In the genomic region with DNA sequence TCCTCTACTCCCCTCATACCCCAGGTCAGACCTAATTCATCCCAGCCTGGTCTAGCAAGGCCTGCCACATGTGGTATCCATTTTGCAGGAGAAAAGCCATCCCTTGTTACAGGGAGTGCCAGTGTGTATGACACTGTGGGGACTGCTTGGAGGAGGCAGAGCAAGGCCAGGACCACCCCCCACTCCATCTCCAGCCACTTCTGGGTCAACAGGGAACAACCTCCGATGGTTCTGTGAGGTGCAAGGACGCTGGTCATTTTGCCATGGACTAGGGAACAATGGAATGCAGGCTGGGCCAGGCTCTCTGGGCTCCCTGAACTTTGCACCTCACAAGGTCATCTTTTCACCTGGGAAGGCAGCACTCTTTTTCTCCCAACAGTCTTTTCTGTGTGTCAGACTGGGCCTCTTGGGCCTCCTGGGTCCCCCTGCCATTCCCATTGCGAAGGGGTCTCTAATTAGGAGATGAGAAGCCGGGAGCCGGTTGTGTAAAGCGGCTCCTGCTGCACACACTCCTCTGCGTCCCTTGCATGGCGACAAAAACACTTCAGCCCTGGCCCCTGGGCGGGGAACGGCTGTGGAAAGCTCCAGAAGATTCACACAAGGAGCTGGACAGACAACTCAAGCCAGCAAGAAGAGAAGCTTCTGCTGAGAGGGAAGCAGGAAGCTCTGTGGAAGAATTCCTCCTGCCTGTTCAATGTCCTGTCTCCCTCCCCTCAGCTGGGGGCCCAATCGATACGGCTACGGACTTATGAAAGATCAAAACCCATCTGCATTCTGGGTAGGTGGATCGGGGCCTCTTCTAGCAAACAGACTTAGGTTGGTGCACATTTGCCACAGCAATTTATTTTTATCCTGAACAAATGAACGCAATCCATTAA, we compare ENCODE assay signal across 20 cellular contexts. TPM values are rescaled to one million over a fixed set of nuclear protein-coding genes. Genes with fewer than 3 reads are reported as not detected.
DNase-seq lines count a peak whose midpoint lies in the region; ATAC-seq, FAIRE-seq and TF ChIP-seq lines count a peak whose summit lies in the region.
"Had no signal": no experiment of that assay in that cellular context is flagged by ENCODE, and none has a peak within 500 bp of the region (broad histone marks: within the 10 kb centered on the region; RNA-seq: fewer than 3 reads in every experiment).

No MANE protein-coding gene starts in this region.

- H3K9me3 ChIP-seq in lower lobe of right lung (no peaks in the 10 kb centered on the region), gastrocnemius medialis (no peaks in the 10 kb centered on the region)
- H3K9me3 ChIP-seq: colonic mucosa had no signal

- FAIRE-seq in bronchial epithelial cell (lab: Jason Lieb, UNC): peak; percentile 55

- no peak for TF ChIP-seq POLR2A in gastrocnemius medialis (IDR thresholded peaks at IDR 0.05)

- in situ Hi-C loops in gastrocnemius medialis (cut with MboI; ENCODE audit: low sequenced_read_pairs in 4 of 4): no loop called here

- H3K4me1 ChIP-seq in lower lobe of right lung: peaks cover 47% of the 10 kb centered on the region
- peaks cover 22 to 34% of the 10 kb centered on the region in 2 donors for H3K4me1 ChIP-seq in gastrocnemius medialis
- H3K4me1 ChIP-seq: colonic mucosa had no signal

- ATAC-seq in lower lobe of right lung: no peak
- ATAC-seq in gastrocnemius medialis: no peak
- ATAC-seq: activated CD4-positive, alpha-beta T cell treated with anti-CD3 and anti-CD28 coated beads for 36 hours had no signal

- peak; percentile 85 for DNase-seq in HuH-7 (ENCODE audit: low spot score)
- DNase-seq in bronchial epithelial cell (ENCODE audit: low read depth): no peak
- no peak for DNase-seq in lower lobe of right lung
- DNase-seq in gastrocnemius medialis: no peak
- no peak for DNase-seq in RKO (ENCODE audit: low spot score)
- DNase-seq in epidermal melanocyte (ENCODE audit: insufficient read length, low spot score): no peak
- no peak for DNase-seq in GM19238 (ENCODE audit: insufficient read length, low spot score)
- DNase-seq in activated CD4-positive, CD25-positive, alpha-beta regulatory T cell (lab: John Stamatoyannopoulos, UW): no peak
- DNase-seq: activated CD4-positive, alpha-beta T cell treated with anti-CD3 and anti-CD28 coated beads for 36 hours; activated T-cell treated with anti-CD3 and anti-CD28 coated beads, Interleukin-2, amount 50 U/mL, for 1 hour; colonic mucosa; EL; erythroblast; GM23248; kidney glomerular epithelial cell; MM.1S; NCI-H187; NCI-H446 treated with DMSO at 0.1 percent for 48 hours; stimulated activated CD4-positive, alpha-beta T cell treated with anti-CD3 and anti-CD28 coated beads, Interleukin-4, amount 100 ng/mL, for 4 hours; T1000 had no signal

- intact Hi-C loops in lower lobe of right lung (cut with DNase I) (no loop called here), gastrocnemius medialis (cut with DNase I; ENCODE audit: low total_unique reads) (no loop called here)

- H3K27ac ChIP-seq in lower lobe of right lung: peak overlapping the region; percentile 83
- peak overlapping the region; percentile 79 to 86 (median 80) for H3K27ac ChIP-seq in gastrocnemius medialis
- H3K27ac ChIP-seq: GM23248 had no signal

- H3K36me3 ChIP-seq in bronchial epithelial cell (ENCODE audit: control insufficient read depth, insufficient read depth, low read length): peaks cover 5% of the 10 kb centered on the region
- peaks cover 23% of the 10 kb centered on the region for H3K36me3 ChIP-seq in lower lobe of right lung
- H3K36me3 ChIP-seq in gastrocnemius medialis: no peaks in the 10 kb centered on the region
- H3K36me3 ChIP-seq: colonic mucosa had no signal

- H3K4me3 ChIP-seq in bronchial epithelial cell (ENCODE audit: low read depth, low read length) (no peak overlapping the region), lower lobe of right lung (no peak overlapping the region), gastrocnemius medialis (no peak overlapping the region)
- H3K4me3 ChIP-seq: colonic mucosa, GM23248 had no signal

- TF ChIP-seq CTCF in bronchial epithelial cell (IDR thresholded peaks at IDR 0.05; ENCODE audit: insufficient read depth, low read length, severe bottlenecking): no peak
- no peak for TF ChIP-seq CTCF in lower lobe of right lung (IDR thresholded peaks at IDR 0.05)
- no peak for TF ChIP-seq CTCF in gastrocnemius medialis (IDR thresholded peaks at IDR 0.05 in 4 of 5, conservative IDR thresholded peaks at IDR 0.05 in 1 of 5)

- H3K27me3 ChIP-seq in bronchial epithelial cell (ENCODE audit: control insufficient read depth, insufficient read depth, low read length) (no peaks in the 10 kb centered on the region), lower lobe of right lung (ENCODE audit: low read depth) (no peaks in the 10 kb centered on the region), gastrocnemius medialis (no peaks in the 10 kb centered on the region)
- H3K27me3 ChIP-seq: colonic mucosa had no signal

RNA-seq across cellular contexts. Expression of gene MTSS2, which starts 38.5 kb away (rescaled TPM):
- total RNA-seq in bronchial epithelial cell: 20.0 and 42.6 TPM in 2 replicates
- 60.8 TPM for total RNA-seq in lower lobe of right lung
- total RNA-seq in gastrocnemius medialis: 100 to 1,000 TPM in 1 of 4 donors, 10 to 100 TPM in 3; 42.6 to 160 (median 93.9) TPM
